ENCODE assay signal across 8 cellular contexts in the genomic region with DNA sequence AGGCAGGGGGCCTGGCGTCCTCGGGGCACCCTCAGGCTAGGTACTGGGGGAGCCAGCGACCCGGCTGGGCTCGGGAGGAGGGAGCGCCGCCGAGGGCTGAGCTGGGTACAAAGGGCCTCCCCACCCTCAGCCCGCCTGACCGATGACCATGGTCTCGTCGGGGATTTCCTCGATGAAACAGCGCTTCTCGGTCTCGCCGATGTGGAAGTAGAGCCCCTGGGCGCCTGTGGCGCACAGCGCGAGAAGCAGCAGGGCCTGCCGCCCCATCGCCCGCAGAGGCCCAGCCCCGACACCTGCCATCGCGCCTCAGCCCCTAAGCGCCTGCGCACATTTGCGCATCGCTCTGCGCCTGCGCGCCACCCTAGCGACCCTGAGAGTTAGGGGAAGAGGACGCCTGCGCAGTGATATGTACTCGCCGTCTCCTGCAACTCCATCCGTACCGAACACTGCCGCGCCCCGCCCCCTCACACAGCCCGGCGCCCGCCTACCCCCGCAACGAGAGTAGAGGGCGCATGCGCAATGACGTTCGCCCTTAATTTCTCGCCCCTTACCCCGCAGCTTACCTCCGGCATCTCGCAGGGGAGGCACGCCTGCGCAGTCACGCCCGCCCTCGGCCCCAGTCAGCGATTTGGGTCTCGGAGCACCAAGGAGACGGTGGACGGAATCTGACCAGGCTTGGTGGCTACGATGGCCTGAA.
DNase-seq lines count a peak whose midpoint lies in the region; ATAC-seq, FAIRE-seq and TF ChIP-seq lines count a peak whose summit lies in the region.

TSS of gene TMED4 (minus strand) at position 325 of the 697 bp plus-strand sequence. CDS start at position 300, 25 bp downstream.

- peak; percentile 30 for FAIRE-seq in islet of Langerhans (lab: Jason Lieb, UNC)

- DNase-seq in AG09319 (ENCODE audit: extremely low read depth, low read depth) (peak; percentile 98), NCI-H446 treated with DMSO at 0.1 percent for 48 hours (lab: John Stamatoyannopoulos, UW) (peak; percentile 99), cerebellar cortex (ENCODE audit: low spot score) (peak; percentile 98)
- peak; percentile 100 for DNase-seq in stimulated activated CD4-positive, alpha-beta T cell treated with anti-CD3 and anti-CD28 coated beads, Interleukin-12 subunit alpha, Interleukin-12 subunit beta, amount 100 ng/mL, for 4 hours

- no peak for TF ChIP-seq CTCF in AG09319 (IDR thresholded peaks at IDR 0.05; ENCODE audit: low read depth, low read length)

- peak; percentile 89 for ATAC-seq in GM19035 (IDR thresholded peaks at IDR 0.05; ENCODE audit: unreplicated experiment)
- peak; percentile 91 for ATAC-seq in HG03354 (IDR thresholded peaks at IDR 0.05; ENCODE audit: poor library complexity, severe bottlenecking, unreplicated experiment)
- peak; percentile 88 for ATAC-seq in activated CD4-positive, CD25-positive, alpha-beta regulatory T cell treated with anti-CD3 and anti-CD28 coated beads, Interleukin-2, amount 50 U/mL, for 24 hours

Comparison
In these comparisons a context has a peak if more than half of its experiments do, and no peak if none do; other contexts are left out.
1. Peak in every context shown above with its lines: DNase-seq and ATAC-seq.